Comparison of ENCODE assay signal across 8 cellular contexts in the genomic region with DNA sequence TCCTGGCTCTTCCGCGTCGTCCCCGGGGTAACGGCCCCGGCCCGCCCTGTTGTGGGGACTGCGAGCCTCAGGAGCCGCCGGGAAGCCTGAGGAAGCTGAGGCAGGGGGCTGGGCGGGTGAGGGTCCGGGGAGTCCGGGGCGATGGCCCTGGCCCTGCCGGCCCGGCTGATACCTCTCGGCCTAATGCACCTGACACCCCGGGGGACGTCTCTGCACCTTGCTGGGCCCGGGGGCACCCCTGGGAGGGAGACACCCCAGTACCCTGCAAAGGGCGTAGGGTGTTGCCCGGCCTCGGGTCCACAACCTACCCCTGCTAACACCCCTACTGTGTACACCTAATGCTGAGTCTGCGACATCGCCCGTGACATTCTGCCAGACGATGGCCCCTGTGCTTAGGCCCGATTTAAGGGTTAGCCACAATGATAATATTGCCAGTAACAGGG. TPM values are rescaled to one million over a fixed set of nuclear protein-coding genes. Genes with fewer than 3 reads are reported as not detected.
A peak's percentile ranks its signal among the peaks of the same experiment; 100 is the strongest.
DNase-seq lines count a peak whose midpoint lies in the region; ATAC-seq lines count a peak whose summit lies in the region.

No MANE protein-coding gene starts in this region.

- H3K36me3 Mint-ChIP-seq in activated T-helper 17 cell treated with anti-CD3 and anti-CD28 coated beads, Interleukin-2, amount 50 U/mL, for 72 hours (ENCODE audit: low read depth), result peaks cover 20% of the 10 kb centered on the region
- peaks cover 0 to 12% (median 0%) of the 10 kb centered on the region in 3 donors for H3K36me3 Mint-ChIP-seq in immature natural killer cell

- ATAC-seq in GM18907 (IDR thresholded peaks at IDR 0.05; ENCODE audit: unreplicated experiment), result peak; percentile 27
- peak; percentile 12 for ATAC-seq in HG02973 (IDR thresholded peaks at IDR 0.05; ENCODE audit: unreplicated experiment)
- peak; percentile 6 for ATAC-seq in activated T-helper 17 cell treated with anti-CD3 and anti-CD28 coated beads, Interleukin-2, amount 50 U/mL, for 72 hours (replicated peaks)

- H3K27me3 Mint-ChIP-seq in activated T-helper 17 cell treated with anti-CD3 and anti-CD28 coated beads, Interleukin-2, amount 50 U/mL, for 72 hours, result no peaks in the 10 kb centered on the region
- peaks cover 5 to 10% (median 8%) of the 10 kb centered on the region in 3 donors for H3K27me3 Mint-ChIP-seq in immature natural killer cell (ENCODE audit: low read depth in 3 of 3)

- no peak for DNase-seq in immature natural killer cell
- peak in 4 of 49 donors; percentile 38 to 51 (median 44) for DNase-seq in substantia nigra (lab: John Stamatoyannopoulos, UW)
- no peak for DNase-seq in NCI-H2107 (lab: John Stamatoyannopoulos, UW)
- no peak for DNase-seq in activated gamma-delta T cell (lab: John Stamatoyannopoulos, UW)
- DNase-seq in NK-92 treated with Interleukin-12 subunit alpha and Interleukin-12 subunit beta, amount 100 ng/mL, for 24 hours (lab: John Stamatoyannopoulos, UW), result no peak

- peak overlapping the region; percentile 90 for H3K4me3 Mint-ChIP-seq in activated T-helper 17 cell treated with anti-CD3 and anti-CD28 coated beads, Interleukin-2, amount 50 U/mL, for 72 hours
- peak overlapping the region; percentile 86 to 96 (median 90) for H3K4me3 Mint-ChIP-seq in immature natural killer cell

- H3K4me1 Mint-ChIP-seq in activated T-helper 17 cell treated with anti-CD3 and anti-CD28 coated beads, Interleukin-2, amount 50 U/mL, for 72 hours, result peaks cover 7% of the 10 kb centered on the region
- peaks cover 21 to 22% of the 10 kb centered on the region in 2 donors for H3K4me1 Mint-ChIP-seq in immature natural killer cell

- peak overlapping the region; percentile 78 for H3K27ac Mint-ChIP-seq in activated T-helper 17 cell treated with anti-CD3 and anti-CD28 coated beads, Interleukin-2, amount 50 U/mL, for 72 hours
- peak overlapping the region; percentile 65 to 88 (median 78) for H3K27ac Mint-ChIP-seq in immature natural killer cell

- peak overlapping the region; percentile 58 for H3K27ac ChIP-seq in substantia nigra (ENCODE audit: low read depth, low read length, poor library complexity, severe bottlenecking)

- H3K9me3 Mint-ChIP-seq in activated T-helper 17 cell treated with anti-CD3 and anti-CD28 coated beads, Interleukin-2, amount 50 U/mL, for 72 hours, result no peaks in the 10 kb centered on the region
- H3K9me3 Mint-ChIP-seq in immature natural killer cell, result no peaks in the 10 kb centered on the region

RNA-seq across cellular contexts. Expression of gene PIN1, which starts 0.4 kb away (rescaled TPM):
- 10 to 100 TPM; 62.0 to 93.1 TPM for total RNA-seq in activated T-helper 17 cell treated with anti-CD3 and anti-CD28 coated beads, Interleukin-2, amount 50 U/mL, for 72 hours
- 100 to 1,000 TPM; 143 to 227 (median 183) TPM for polyA plus RNA-seq in immature natural killer cell

RNA-seq across cellular contexts. Expression of gene UBL5, which starts 7.8 kb away (rescaled TPM):
- 100 to 1,000 TPM; 247 to 395 TPM for total RNA-seq in activated T-helper 17 cell treated with anti-CD3 and anti-CD28 coated beads, Interleukin-2, amount 50 U/mL, for 72 hours
- polyA plus RNA-seq in immature natural killer cell, result 1,000 to 10,000 TPM in 1 of 3 donors, 100 to 1,000 TPM in 2; 610 to 1,222 (median 775) TPM

RNA-seq across cellular contexts. Expression of gene FBXL12, which starts 16.6 kb away (rescaled TPM):
- 10 to 100 TPM; 23.6 to 27.2 TPM for total RNA-seq in activated T-helper 17 cell treated with anti-CD3 and anti-CD28 coated beads, Interleukin-2, amount 50 U/mL, for 72 hours
- 10 to 100 TPM; 12.2 to 17.2 (median 14.2) TPM for polyA plus RNA-seq in immature natural killer cell
